13 cellular contexts compared by ENCODE assay signal in the genomic region with DNA sequence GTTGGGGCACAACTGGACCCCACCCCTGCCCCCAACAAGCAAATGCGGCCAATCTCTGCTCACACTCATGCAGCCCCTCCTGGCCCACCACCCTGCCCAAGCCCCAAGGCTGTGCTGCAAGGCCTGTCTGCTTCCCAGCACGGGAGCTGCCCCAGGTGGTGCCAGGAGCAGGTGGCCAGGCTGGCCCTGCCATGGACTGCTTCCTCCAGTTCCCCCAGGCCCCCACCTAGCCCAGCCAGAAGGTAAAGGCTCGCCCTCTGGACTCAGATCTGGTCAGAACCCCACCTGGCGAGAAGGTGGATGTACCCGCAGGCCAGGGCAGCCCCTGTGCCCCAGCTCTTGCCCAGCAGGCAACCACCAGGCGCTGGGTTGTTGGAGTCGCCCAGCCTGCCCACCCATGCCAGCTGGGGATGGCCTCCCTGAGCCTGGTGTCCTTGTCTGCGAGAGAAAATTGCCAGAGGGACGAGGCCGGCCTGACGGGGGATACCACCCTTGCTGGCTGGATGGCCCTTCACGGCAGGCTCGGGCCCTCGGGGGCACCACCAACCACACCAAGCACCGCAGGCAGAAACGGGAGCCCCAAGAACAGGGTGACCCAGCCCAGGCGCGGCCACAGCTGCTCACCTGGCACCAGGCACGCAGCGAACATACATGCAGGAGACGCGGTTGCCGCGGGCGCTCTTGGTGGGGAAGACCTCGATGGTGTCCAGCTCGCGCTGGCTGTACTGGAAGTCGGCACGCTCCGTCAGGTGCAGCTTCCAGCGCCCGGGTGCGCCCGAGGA. TPM values are rescaled to one million over a fixed set of nuclear protein-coding genes. Genes with fewer than 3 reads are reported as not detected.
DNase-seq lines count a peak whose midpoint lies in the region; ATAC-seq and TF ChIP-seq lines count a peak whose summit lies in the region.
"Had no signal": no experiment of that assay in that cellular context is flagged by ENCODE, and none has a peak within 500 bp of the region (broad histone marks: within the 10 kb centered on the region; RNA-seq: fewer than 3 reads in every experiment).

No MANE protein-coding gene starts in this region.

- DNase-seq in G401 (ENCODE audit: low spot score) (peak; percentile 79), cerebellum (ENCODE audit: low spot score) (peak; percentile 67), mesenteric fat pad (ENCODE audit: low spot score) (peak; percentile 85), ecto neural progenitor cell (ENCODE audit: low spot score) (no peak), NCI-H1436 (lab: John Stamatoyannopoulos, UW) (no peak)
- no peak for DNase-seq in stimulated activated naive CD4-positive, alpha-beta T cell (lab: John Stamatoyannopoulos, UW)
- DNase-seq: colonic mucosa, MM.1S, NCI-H2107 had no signal

- H3K4me1 ChIP-seq in BLaER1, result peaks cover 57% of the 10 kb centered on the region

- in situ Hi-C loops in G401 (cut with HindIII; ENCODE audit: low sequenced_read_pairs), result no loop called here

- ATAC-seq in GM18505 (IDR thresholded peaks at IDR 0.05; ENCODE audit: unreplicated experiment), result no peak
- ATAC-seq: activated naive CD4-positive, alpha-beta T cell treated with anti-CD3 and anti-CD28 coated beads, Interleukin-2, amount 50 U/mL, for 72 hours had no signal

- TF ChIP-seq POLR2A in GM18505 (IDR thresholded peaks at IDR 0.05; ENCODE audit: borderline replicate concordance, extremely low read depth, insufficient read depth, insufficient read length), result no peak

- H3K9ac ChIP-seq in BLaER1, result peak overlapping the region; percentile 34

- H3K27me3 ChIP-seq in BLaER1, result no peaks in the 10 kb centered on the region
- H3K27me3 ChIP-seq: colonic mucosa had no signal

- peaks cover 12% of the 10 kb centered on the region for H3K36me3 ChIP-seq in BLaER1
- H3K36me3 ChIP-seq: colonic mucosa had no signal

- H3K9me3 ChIP-seq in BLaER1, result no peaks in the 10 kb centered on the region
- H3K9me3 ChIP-seq: colonic mucosa had no signal

- peak overlapping the region; percentile 41 for H3K27ac ChIP-seq in BLaER1
- H3K27ac ChIP-seq: C4-2B had no signal

- H3K4me2 ChIP-seq in BLaER1, result peak overlapping the region; percentile 39

- H4K20me1 ChIP-seq in BLaER1, result peaks cover 43% of the 10 kb centered on the region

- no peak overlapping the region for H3K4me3 ChIP-seq in BLaER1
- H3K4me3 ChIP-seq: colonic mucosa had no signal

RNA-seq across cellular contexts. Expression of a gene that starts 4.5 kb away (rescaled TPM):
- total RNA-seq in G401 (2014; rRNA removed; shearing (Covaris generic)), result 94.4 and 130 TPM in 2 replicates
- 37.5 TPM for total RNA-seq in cerebellum
- 67.2 TPM for total RNA-seq in mesenteric fat pad

RNA-seq across cellular contexts. Expression of a gene that starts 17.4 kb away (rescaled TPM):
- 27.9 and 29.2 TPM in 2 replicates for total RNA-seq in G401 (2014; rRNA removed; shearing (Covaris generic))
- 2.0 TPM for total RNA-seq in cerebellum
- total RNA-seq in mesenteric fat pad, result 19.0 TPM

RNA-seq across cellular contexts. Expression of a gene that starts 24.4 kb away (rescaled TPM):
- total RNA-seq in G401 (2014; rRNA removed; shearing (Covaris generic)), result 8.6 and 13.5 TPM in 2 replicates
- 4.0 TPM for total RNA-seq in cerebellum
- 6.1 TPM for total RNA-seq in mesenteric fat pad

RNA-seq across cellular contexts. Expression of a gene that starts 24.4 kb away (rescaled TPM):
- 45.9 and 70.6 TPM in 2 replicates for total RNA-seq in G401 (2014; rRNA removed; shearing (Covaris generic))
- total RNA-seq in cerebellum, result 19.6 TPM
- total RNA-seq in mesenteric fat pad, result 48.4 TPM

RNA-seq across cellular contexts. Expression of a gene that starts 32.5 kb away (rescaled TPM):
- 7.8 and 10.7 TPM in 2 replicates for total RNA-seq in G401 (2014; rRNA removed; shearing (Covaris generic))
- total RNA-seq in cerebellum (9.8 TPM), mesenteric fat pad (34.0 TPM)

Comparison
In these comparisons a context has a peak if more than half of its experiments do, and no peak if none do; other contexts are left out.
1. DNase-seq: peak in G401 (single experiment), cerebellum (single experiment) and mesenteric fat pad (single experiment); none in ecto neural progenitor cell (single experiment), NCI-H1436 (single experiment) and stimulated activated naive CD4-positive, alpha-beta T cell (0 of 6).